In the genomic region with DNA sequence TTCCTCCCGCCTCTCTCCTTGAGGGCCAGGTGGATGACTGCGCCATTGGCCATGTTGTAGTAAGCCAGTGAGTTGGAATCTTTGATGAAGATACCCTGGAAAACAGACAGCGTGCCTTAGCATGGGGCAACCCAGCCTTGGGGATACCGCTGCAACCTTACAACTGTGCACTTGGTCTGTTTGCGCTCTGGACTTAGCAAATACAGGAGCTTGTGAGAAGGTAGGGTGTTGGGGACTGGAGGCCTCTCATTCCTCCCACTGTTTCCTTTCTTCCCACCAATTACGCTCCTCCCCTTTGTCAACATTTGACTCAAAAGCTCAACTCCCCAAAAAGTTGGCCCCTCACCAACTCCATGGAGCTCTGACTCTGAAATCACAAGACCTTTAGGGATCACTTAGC, we compare ENCODE assay signal across 30 cellular contexts. TPM values are rescaled to one million over a fixed set of nuclear protein-coding genes. Genes with fewer than 3 reads are reported as not detected.
DNase-seq lines count a peak whose midpoint lies in the region; TF ChIP-seq lines count a peak whose summit lies in the region.
"Had no signal": no experiment of that assay in that cellular context is flagged by ENCODE, and none has a peak within 500 bp of the region (broad histone marks: within the 10 kb centered on the region; RNA-seq: fewer than 3 reads in every experiment).

No MANE protein-coding gene starts in this region.

- TF ChIP-seq EP300 in stomach (IDR thresholded peaks at IDR 0.05): no peak

- H3K27me3 ChIP-seq in breast epithelium (no peaks in the 10 kb centered on the region), stomach (no peaks in the 10 kb centered on the region)
- H3K27me3 ChIP-seq: BLaER1 treated with 17β-estradiol and CSF1 and Interleukin-3, amounts not matched to agents 10 nM and 100 nM; brain microvascular endothelial cell; esophagus squamous epithelium; heart left ventricle; left lung; pancreas had no signal

- H3K4me1 ChIP-seq in breast epithelium (peaks cover 0 to 12% of the 10 kb centered on the region in 2 donors), stomach (peaks cover 0 to 27% (median 11%) of the 10 kb centered on the region in 4 donors)
- H3K4me1 ChIP-seq: BLaER1 treated with 17β-estradiol and CSF1 and Interleukin-3, amounts not matched to agents 10 nM and 100 nM; Caco-2; esophagus squamous epithelium; left lung; pancreas had no signal

- peaks cover 23% of the 10 kb centered on the region for H3K36me3 ChIP-seq in breast epithelium
- peaks cover 78 to 96% (median 94%) of the 10 kb centered on the region in 4 donors for H3K36me3 ChIP-seq in stomach

- TF ChIP-seq CTCF in breast epithelium (IDR thresholded peaks at IDR 0.05): no peak
- no peak for TF ChIP-seq CTCF in MCF 10A (IDR thresholded peaks at IDR 0.05; ENCODE audit: unreplicated experiment)
- TF ChIP-seq CTCF in stomach (IDR thresholded peaks at IDR 0.05): no peak

- H3K4me1 Mint-ChIP-seq in T-helper 1 cell treated with Interleukin-12 subunit alpha and Interleukin-12 subunit beta and Interleukin-4 antibody, amounts not matched to agents 30 μg/mL and 1 μg/mL, for 36 hours (ENCODE audit: low read depth): peaks cover 29% of the 10 kb centered on the region
- H3K4me1 Mint-ChIP-seq in MCF 10A (ENCODE audit: insufficient read depth, unreplicated experiment): no peaks in the 10 kb centered on the region
- H3K4me1 Mint-ChIP-seq: activated B cell treated with CpG ODN at 0.5 μM for 24 hours, memory B cell had no signal

- H3K4me3 ChIP-seq in breast epithelium: no peak overlapping the region
- H3K4me3 ChIP-seq in stomach: no peak overlapping the region
- H3K4me3 ChIP-seq: BLaER1 treated with 17β-estradiol and CSF1 and Interleukin-3, amounts not matched to agents 10 nM and 100 nM; esophagus squamous epithelium; heart left ventricle; K562; left lung; pancreas had no signal

- WGBS in stomach, 5 donors: 57 to 82% (median 66%) methylated on average over 6 of the region's 6 CpGs

- no TSS peak for BruUV-seq in MCF 10A (replicated peaks; lab: Mats Ljungman, UMichigan)

- peak overlapping the region; percentile 6 for H3K27ac Mint-ChIP-seq in T-helper 1 cell treated with Interleukin-12 subunit alpha and Interleukin-12 subunit beta and Interleukin-4 antibody, amounts not matched to agents 30 μg/mL and 1 μg/mL, for 36 hours
- H3K27ac Mint-ChIP-seq in MCF 10A (ENCODE audit: low read depth, unreplicated experiment): no peak overlapping the region
- H3K27ac Mint-ChIP-seq: activated B cell treated with CpG ODN at 0.5 μM for 24 hours; memory B cell; stimulated activated memory B cell treated with anti-CD40 and anti-IgM and Interleukin-4, amounts not matched to agents 10 μg/mL and 1 μg/mL and 100 μg/mL, for 72 hours had no signal

- no peaks in the 10 kb centered on the region for H3K9me3 Mint-ChIP-seq in T-helper 1 cell treated with Interleukin-12 subunit alpha and Interleukin-12 subunit beta and Interleukin-4 antibody, amounts not matched to agents 30 μg/mL and 1 μg/mL, for 36 hours
- no peaks in the 10 kb centered on the region for H3K9me3 Mint-ChIP-seq in MCF 10A (ENCODE audit: unreplicated experiment)
- H3K9me3 Mint-ChIP-seq: activated B cell treated with CpG ODN at 0.5 μM for 24 hours; memory B cell; stimulated activated memory B cell treated with anti-CD40 and anti-IgM and Interleukin-4, amounts not matched to agents 10 μg/mL and 1 μg/mL and 100 μg/mL, for 72 hours had no signal

- peaks cover 59% of the 10 kb centered on the region for H3K36me3 Mint-ChIP-seq in T-helper 1 cell treated with Interleukin-12 subunit alpha and Interleukin-12 subunit beta and Interleukin-4 antibody, amounts not matched to agents 30 μg/mL and 1 μg/mL, for 36 hours (ENCODE audit: low read depth)
- H3K36me3 Mint-ChIP-seq in MCF 10A (ENCODE audit: insufficient read depth, unreplicated experiment): peaks cover 71% of the 10 kb centered on the region

- POLR2A ChIA-PET in MCF 10A (lab: Yijun Ruan, JAX): interaction anchor here (0.5 to 1.8 kb wide), 4 partner anchors 10 to 1529 kb away, joined by 3 to 4 read pairs (median 3); no protein-coding TSS in a partner anchor

- TF ChIP-seq POLR2A in breast epithelium (IDR thresholded peaks at IDR 0.05) (no peak), stomach (IDR thresholded peaks at IDR 0.05) (no peak)

- H3K9me3 ChIP-seq in breast epithelium: no peaks in the 10 kb centered on the region
- no peaks in the 10 kb centered on the region for H3K9me3 ChIP-seq in stomach
- H3K9me3 ChIP-seq: BLaER1 treated with 17β-estradiol and CSF1 and Interleukin-3, amounts not matched to agents 10 nM and 100 nM; Caco-2; esophagus squamous epithelium; heart left ventricle; left lung; pancreas had no signal

- H3K27ac ChIP-seq in breast epithelium (peak overlapping the region; percentile 12 to 20), stomach (peak overlapping the region in 2 of 5 donors; percentile 13 to 50)
- H3K27ac ChIP-seq: 22Rv1; BLaER1 treated with 17β-estradiol and CSF1 and Interleukin-3, amounts not matched to agents 10 nM and 100 nM; brain microvascular endothelial cell; esophagus squamous epithelium; heart left ventricle; left lung; pancreas had no signal

- DNase-seq in T-helper 1 cell (no peak), breast epithelium (ENCODE audit: low spot score in 2 of 2) (no peak), MCF 10A (ENCODE audit: unreplicated experiment) (no peak), stomach (peak; percentile 67), NOMO-1 treated with dmso at 0.1 percent for 144 hours (lab: John Stamatoyannopoulos, UW; ENCODE audit: unreplicated experiment) (no peak)
- DNase-seq: activated B cell treated with CpG ODN at 0.5 μM for 24 hours; activated CD4-positive, alpha-beta T cell treated with anti-CD3 and anti-CD28 coated beads, Interleukin-2, amount 50 U/mL, for 48 hours; activated gamma-delta T cell treated with Interleukin-2 at 50 U/mL for 16 hours; amygdala; brain microvascular endothelial cell; Caco-2; DMS53; esophagus squamous epithelium; foreskin melanocyte; H7; heart left ventricle; islet precursor cell; left lung; NCI-H1092; NCI-H1694; NCI-H446 treated with DMSO at 0.1 percent for 48 hours; NCI-H774; pancreas; SIG-M5 had no signal

- intact Hi-C loops in breast epithelium (cut with DNase I; ENCODE audit: low total_unique reads): no loop called here
- intact Hi-C loops in MCF 10A (cut with micrococcal nuclease): no loop called here
- intact Hi-C loops in stomach (cut with DNase I; ENCODE audit: low total_unique reads): no loop called here

- H3K27me3 Mint-ChIP-seq in T-helper 1 cell treated with Interleukin-12 subunit alpha and Interleukin-12 subunit beta and Interleukin-4 antibody, amounts not matched to agents 30 μg/mL and 1 μg/mL, for 36 hours (ENCODE audit: low read depth): no peaks in the 10 kb centered on the region
- H3K27me3 Mint-ChIP-seq in MCF 10A (ENCODE audit: insufficient read depth, unreplicated experiment): no peaks in the 10 kb centered on the region
- H3K27me3 Mint-ChIP-seq: activated B cell treated with CpG ODN at 0.5 μM for 24 hours; memory B cell; stimulated activated memory B cell treated with anti-CD40 and anti-IgM and Interleukin-4, amounts not matched to agents 10 μg/mL and 1 μg/mL and 100 μg/mL, for 72 hours had no signal

- H3K4me3 Mint-ChIP-seq in T-helper 1 cell treated with Interleukin-12 subunit alpha and Interleukin-12 subunit beta and Interleukin-4 antibody, amounts not matched to agents 30 μg/mL and 1 μg/mL, for 36 hours: no peak overlapping the region
- H3K4me3 Mint-ChIP-seq in MCF 10A (ENCODE audit: unreplicated experiment): no peak overlapping the region
- H3K4me3 Mint-ChIP-seq: activated B cell treated with CpG ODN at 0.5 μM for 24 hours; memory B cell; stimulated activated memory B cell treated with anti-CD40 and anti-IgM and Interleukin-4, amounts not matched to agents 10 μg/mL and 1 μg/mL and 100 μg/mL, for 72 hours had no signal

- CTCF ChIA-PET in MCF 10A (lab: Yijun Ruan, JAX): interaction anchor here (0.6 to 1.1 kb wide), 2 partner anchors 17 to 47 kb away, joined by 3 read pairs; no protein-coding TSS in a partner anchor

RNA-seq across cellular contexts. Expression of gene TBC1D10A, which starts 7.9 kb away (rescaled TPM):
- total RNA-seq in breast epithelium: 10 to 100 TPM; 25.0 to 50.1 (median 32.4) TPM
- total RNA-seq in MCF 10A (2022): 11.1 and 13.1 TPM in 2 replicates
- 10 to 100 TPM in 3 of 5 donors, 1 to 10 TPM in 2; 2.2 to 23.2 (median 16.3) TPM for total RNA-seq in stomach
- polyA plus RNA-seq in stomach: 10 to 100 TPM; 14.2 to 24.5 (median 20.3) TPM

RNA-seq across cellular contexts. Expression of gene SF3A1, which starts 22.1 kb away (rescaled TPM):
- total RNA-seq in breast epithelium (10 to 100 TPM; 47.7 to 68.6 (median 47.9) TPM), MCF 10A (2022) (167 and 193 TPM in 2 replicates), stomach (100 to 1,000 TPM in 1 of 5 donors, 10 to 100 TPM in 4; 30.3 to 316 (median 38.8) TPM)
- 10 to 100 TPM; 13.6 to 15.6 (median 15.0) TPM for polyA plus RNA-seq in stomach

RNA-seq across cellular contexts. Expression of gene CCDC157, which starts 22.2 kb away (rescaled TPM):
- 1 to 10 TPM; 2.6 to 7.5 (median 6.6) TPM for total RNA-seq in breast epithelium
- total RNA-seq in MCF 10A (2022): 1.1 and 1.7 TPM in 2 replicates
- total RNA-seq in stomach: 1 to 10 TPM in 3 of 5 donors, under 1 TPM in 1, not detected in 1; 0.73 to 9.0 (median 3.0) TPM
- 1 to 10 TPM; 1.7 to 3.7 (median 1.9) TPM for polyA plus RNA-seq in stomach

RNA-seq across cellular contexts. Expression of gene CASTOR1, which starts 45.3 kb away (rescaled TPM):
- total RNA-seq in breast epithelium (10 to 100 TPM; 15.5 to 26.6 (median 20.6) TPM), MCF 10A (2022) (1.2 and 4.8 TPM in 2 replicates), stomach (10 to 100 TPM in 1 of 5 donors, 1 to 10 TPM in 4; 1.2 to 57.8 (median 3.7) TPM)
- 10 to 100 TPM in 1 of 3 donors, 1 to 10 TPM in 2; 6.6 to 17.0 (median 7.3) TPM for polyA plus RNA-seq in stomach

RNA-seq across cellular contexts. Expression of gene RNF215, which starts 52.6 kb away (rescaled TPM):
- total RNA-seq in breast epithelium (10 to 100 TPM; 13.3 to 15.4 (median 14.0) TPM), MCF 10A (2022) (18.4 and 19.6 TPM in 2 replicates), stomach (10 to 100 TPM in 3 of 5 donors, 1 to 10 TPM in 2; 3.6 to 29.4 (median 15.6) TPM)
- 1 to 10 TPM; 4.1 to 8.4 (median 4.3) TPM for polyA plus RNA-seq in stomach
